In genomic region chr9:68844623-68845612, GRCh38 we compare ENCODE assay signal across 8 cellular contexts.
DNase-seq lines count a peak whose midpoint lies in the region; ATAC-seq and TF ChIP-seq lines count a peak whose summit lies in the region.

No MANE protein-coding gene starts in this region.

- H3K4me1 ChIP-seq in breast epithelium (no peaks in the 10 kb centered on the region), lower lobe of right lung (peaks cover 15% of the 10 kb centered on the region), uterus (no peaks in the 10 kb centered on the region)

- TF ChIP-seq POLR2A in breast epithelium (IDR thresholded peaks at IDR 0.05) (no peak), uterus (IDR thresholded peaks at IDR 0.05) (no peak)

- no peak overlapping the region for H3K4me3 ChIP-seq in breast epithelium
- peak overlapping the region; percentile 7 for H3K4me3 ChIP-seq in lower lobe of right lung
- no peak overlapping the region for H3K4me3 ChIP-seq in uterus

- no peak overlapping the region for H3K27ac ChIP-seq in breast epithelium
- no peak overlapping the region for H3K27ac ChIP-seq in lower lobe of right lung
- no peak overlapping the region for H3K27ac ChIP-seq in uterus

- DNase-seq in stimulated activated CD4-positive, alpha-beta T cell treated with anti-CD3 and anti-CD28 coated beads, Interleukin-12 subunit alpha, Interleukin-12 subunit beta, amount 100 ng/mL, for 4 hours, result peak; percentile 2
- DNase-seq in stimulated activated CD4-positive, alpha-beta T cell treated with anti-CD3 and anti-CD28 coated beads, Interleukin-4, amount 100 ng/mL, for 24 hours, result no peak
- DNase-seq in NCI-H748 treated with DMSO at 0.1 percent for 48 hours (lab: John Stamatoyannopoulos, UW) (peak; percentile 11), breast epithelium (ENCODE audit: low spot score in 2 of 2) (no peak), lower lobe of right lung (no peak), uterus (peak; percentile 38 to 45), mesenteric fat pad (ENCODE audit: low spot score) (no peak)

- no peaks in the 10 kb centered on the region for H3K27me3 ChIP-seq in breast epithelium
- no peaks in the 10 kb centered on the region for H3K27me3 ChIP-seq in lower lobe of right lung (ENCODE audit: low read depth)
- no peaks in the 10 kb centered on the region for H3K27me3 ChIP-seq in uterus

- H3K36me3 ChIP-seq in breast epithelium (no peaks in the 10 kb centered on the region), lower lobe of right lung (no peaks in the 10 kb centered on the region), uterus (no peaks in the 10 kb centered on the region)

- ATAC-seq in HG02642 (IDR thresholded peaks at IDR 0.05; ENCODE audit: poor library complexity, unreplicated experiment) (peak; percentile 69), lower lobe of right lung (peak; percentile 54 to 78)

- TF ChIP-seq CTCF in breast epithelium (IDR thresholded peaks at IDR 0.05) (peak in 2 of 3 donors; percentile 9 to 12), lower lobe of right lung (IDR thresholded peaks at IDR 0.05) (peak; percentile 41), uterus (IDR thresholded peaks at IDR 0.05) (peak in 3 of 4 experiments; percentile 38 to 54 (median 47))

- no peaks in the 10 kb centered on the region for H3K9me3 ChIP-seq in breast epithelium
- H3K9me3 ChIP-seq in lower lobe of right lung, result no peaks in the 10 kb centered on the region
- no peaks in the 10 kb centered on the region for H3K9me3 ChIP-seq in uterus

- intact Hi-C loops in breast epithelium (cut with DNase I; ENCODE audit: low total_unique reads) (no loop called here), lower lobe of right lung (cut with DNase I) (no loop called here), uterus (cut with DNase I; ENCODE audit: low total_unique reads) (no loop called here)

Comparison
In these comparisons a context has a peak if more than half of its experiments do, and no peak if none do; other contexts are left out.
1. DNase-seq: peak in stimulated activated CD4-positive, alpha-beta T cell treated with anti-CD3 and anti-CD28 coated beads, Interleukin-12 subunit alpha, Interleukin-12 subunit beta, amount 100 ng/mL, for 4 hours (single experiment), NCI-H748 treated with DMSO at 0.1 percent for 48 hours (single experiment) and uterus (2 of 2); none in stimulated activated CD4-positive, alpha-beta T cell treated with anti-CD3 and anti-CD28 coated beads, Interleukin-4, amount 100 ng/mL, for 24 hours (single experiment), breast epithelium (0 of 2), lower lobe of right lung (single experiment) and mesenteric fat pad (single experiment).
2. Peak in every context shown above with its lines, with median percentiles within 50 percentile points of each other: CTCF ChIP-seq.